In genomic region chr4:11669156-11669555, GRCh38 we compare ENCODE assay signal across 1 cellular context.
TF ChIP-seq lines count a peak whose summit lies in the region.

No MANE protein-coding gene starts in this region.

TF ChIP-seq in GM23338, 12 proteins besides CTCF, POLR2A, EP300 and RAD21:
- no peak for TF ChIP-seq ETS1 (IDR thresholded peaks at IDR 0.05)
- no peak for TF ChIP-seq EZH2phosphoT487 (IDR thresholded peaks at IDR 0.05; ENCODE audit: unreplicated experiment)
- no peak for TF ChIP-seq EZH2 (IDR thresholded peaks at IDR 0.05; ENCODE audit: low read depth, unreplicated experiment)
- TF ChIP-seq STAT1 (IDR thresholded peaks at IDR 0.05; ENCODE audit: unreplicated experiment), result no peak
- no peak for TF ChIP-seq CREB1 (CRISPR knock-in tag; IDR thresholded peaks at IDR 0.05; ENCODE audit: low read depth)
- no peak for TF ChIP-seq NANOG (IDR thresholded peaks at IDR 0.05; ENCODE audit: borderline replicate concordance)
- no peak for TF ChIP-seq JUNB (IDR thresholded peaks at IDR 0.05; ENCODE audit: unreplicated experiment)
- no peak for TF ChIP-seq ZNF462 (CRISPR knock-in tag; IDR thresholded peaks at IDR 0.05)
- no peak for TF ChIP-seq REST (IDR thresholded peaks at IDR 0.05; ENCODE audit: unreplicated experiment)
TF ChIP-seq in GM23338: peak in this region for 0.
